Comparison of ENCODE assay signal across 1 cellular context in genomic region chr13:98495627-98496238, GRCh38.
TF ChIP-seq lines count a peak whose summit lies in the region.

No MANE protein-coding gene starts in this region.

TF ChIP-seq in GM23338, 12 proteins besides CTCF, POLR2A, EP300 and RAD21 (continued from another document):
- TF ChIP-seq ZNF462 (CRISPR knock-in tag; IDR thresholded peaks at IDR 0.05) (no peak), NANOG (IDR thresholded peaks at IDR 0.05; ENCODE audit: borderline replicate concordance) (no peak), ZNF331 (CRISPR knock-in tag; IDR thresholded peaks at IDR 0.05; ENCODE audit: low read depth) (no peak), EZH2 (IDR thresholded peaks at IDR 0.05; ENCODE audit: low read depth, unreplicated experiment) (no peak)
